ENCODE assay signal across 20 cellular contexts in genomic region chr2:129443235-129443884, GRCh38.
DNase-seq lines count a peak whose midpoint lies in the region; ATAC-seq and TF ChIP-seq lines count a peak whose summit lies in the region.
"Had no signal": no experiment of that assay in that cellular context is flagged by ENCODE, and none has a peak within 500 bp of the region (broad histone marks: within the 10 kb centered on the region; RNA-seq: fewer than 3 reads in every experiment).

No MANE protein-coding gene starts in this region.

- H3K9me3 Mint-ChIP-seq in stimulated activated naive B cell treated with anti-CD40 and anti-IgM and Interleukin-4, amounts not matched to agents 10 μg/mL and 1 μg/mL and 100 μg/mL, for 72 hours = no peaks in the 10 kb centered on the region
- no peaks in the 10 kb centered on the region for H3K9me3 Mint-ChIP-seq in type B pancreatic cell

- H3K36me3 ChIP-seq in SU-DHL-6 (ENCODE audit: low read length) = no peaks in the 10 kb centered on the region
- H3K36me3 ChIP-seq in neuron (ENCODE audit: insufficient read depth, low read length) = no peaks in the 10 kb centered on the region
- H3K36me3 ChIP-seq: SJSA1 had no signal

- H3K4me2 ChIP-seq in SU-DHL-6 (ENCODE audit: low read depth, low read length, poor library complexity, severe bottlenecking) = peak overlapping the region; percentile 53

- no peaks in the 10 kb centered on the region for H3K4me1 ChIP-seq in neuron (ENCODE audit: insufficient read depth, low read length)
- H3K4me1 ChIP-seq: SJSA1 had no signal

- H3K4me1 Mint-ChIP-seq in stimulated activated naive B cell treated with anti-CD40 and anti-IgM and Interleukin-4, amounts not matched to agents 10 μg/mL and 1 μg/mL and 100 μg/mL, for 72 hours = no peaks in the 10 kb centered on the region
- no peaks in the 10 kb centered on the region for H3K4me1 Mint-ChIP-seq in type B pancreatic cell (ENCODE audit: unreplicated experiment)
- H3K4me1 Mint-ChIP-seq: activated CD4-positive, alpha-beta T cell treated with anti-CD3 and anti-CD28 coated beads for 36 hours; CD4-positive, CD25-positive, alpha-beta regulatory T cell had no signal

- no peaks in the 10 kb centered on the region for H3F3A ChIP-seq in SU-DHL-6 (ENCODE audit: insufficient read depth)

- H3K9me2 ChIP-seq in SU-DHL-6 (replicated peaks; ENCODE audit: insufficient read depth, low read length) = no peaks in the 10 kb centered on the region

- H3K79me2 ChIP-seq in SU-DHL-6 (ENCODE audit: insufficient read depth, low read length) = no peaks in the 10 kb centered on the region

- no peaks in the 10 kb centered on the region for H3K9me3 ChIP-seq in SU-DHL-6 (ENCODE audit: insufficient read depth, low read length)
- no peaks in the 10 kb centered on the region for H3K9me3 ChIP-seq in neuron (ENCODE audit: low read length)
- H3K9me3 ChIP-seq: mucosa of descending colon, SJSA1 had no signal

- no peak overlapping the region for H3K27ac ChIP-seq in SU-DHL-6 (ENCODE audit: low read depth, low read length)
- H3K27ac ChIP-seq: SJSA1 had no signal

- TF ChIP-seq CTCF in SU-DHL-6 (IDR thresholded peaks at IDR 0.05; ENCODE audit: insufficient read depth, low read length, poor library complexity, severe bottlenecking) (no peak), type B pancreatic cell (conservative IDR thresholded peaks at IDR 0.05) (no peak)

- no peaks in the 10 kb centered on the region for H3K27me3 ChIP-seq in SU-DHL-6 (ENCODE audit: low read length)
- no peaks in the 10 kb centered on the region for H3K27me3 ChIP-seq in neuron (ENCODE audit: insufficient read depth, low read length)
- H3K27me3 ChIP-seq: SJSA1 had no signal

- H3K9ac ChIP-seq in SU-DHL-6 (ENCODE audit: low read length) = peak overlapping the region; percentile 49

- H3K27me3 Mint-ChIP-seq in stimulated activated naive B cell treated with anti-CD40 and anti-IgM and Interleukin-4, amounts not matched to agents 10 μg/mL and 1 μg/mL and 100 μg/mL, for 72 hours = peaks cover 12 to 32% of the 10 kb centered on the region in 2 donors
- H3K27me3 Mint-ChIP-seq in type B pancreatic cell = peaks cover 10% of the 10 kb centered on the region
- H3K27me3 Mint-ChIP-seq: CD4-positive, CD25-positive, alpha-beta regulatory T cell had no signal

- H4K20me1 ChIP-seq in SU-DHL-6 (ENCODE audit: low read depth, low read length) = no peaks in the 10 kb centered on the region

- H3K4me3 ChIP-seq in SU-DHL-6 (ENCODE audit: insufficient read depth, low read length, poor library complexity, severe bottlenecking) (peak overlapping the region; percentile 49), neuron (ENCODE audit: low read length) (peak overlapping the region; percentile 34)
- H3K4me3 ChIP-seq: mucosa of descending colon, SJSA1 had no signal

- H3K36me3 Mint-ChIP-seq in stimulated activated naive B cell treated with anti-CD40 and anti-IgM and Interleukin-4, amounts not matched to agents 10 μg/mL and 1 μg/mL and 100 μg/mL, for 72 hours = peaks cover 0 to 2% of the 10 kb centered on the region in 2 donors
- no peaks in the 10 kb centered on the region for H3K36me3 Mint-ChIP-seq in type B pancreatic cell
- H3K36me3 Mint-ChIP-seq: CD4-positive, CD25-positive, alpha-beta regulatory T cell had no signal

- no peak for ATAC-seq in stimulated activated naive B cell treated with anti-CD40 and anti-IgM and Interleukin-4, amounts not matched to agents 10 μg/mL and 1 μg/mL and 100 μg/mL, for 72 hours (replicated peaks)
- ATAC-seq: activated CD4-positive, alpha-beta T cell treated with anti-CD3 and anti-CD28 coated beads for 36 hours; mucosa of descending colon had no signal

- H2AFZ ChIP-seq in SU-DHL-6 (ENCODE audit: low read depth, low read length, severe bottlenecking) = peak overlapping the region; percentile 91
- no peak overlapping the region for H2AFZ ChIP-seq in neuron (ENCODE audit: low read depth, low read length)

- DNase-seq in NCI-H748 (lab: John Stamatoyannopoulos, UW; ENCODE audit: unreplicated experiment) = peak; percentile 18
- no peak for DNase-seq in NCI-H748 treated with DMSO at 0.1 percent for 48 hours (lab: John Stamatoyannopoulos, UW)
- DNase-seq in M059J (ENCODE audit: low read depth) = peak; percentile 7
- DNase-seq in stimulated activated naive B cell treated with anti-CD40 and anti-IgM and Interleukin-4, amounts not matched to agents 10 μg/mL and 1 μg/mL and 100 μg/mL, for 72 hours = no peak
- DNase-seq in type B pancreatic cell (ENCODE audit: extremely low spot score, unreplicated experiment) = no peak
- DNase-seq in germinal center (ENCODE audit: low spot score) = no peak
- DNase-seq: activated CD4-positive, alpha-beta T cell treated with anti-CD3 and anti-CD28 coated beads for 36 hours; activated CD8-positive, alpha-beta memory T cell treated with anti-CD3 and anti-CD28 coated beads, Interleukin-2, amount 50 U/mL, for 48 hours; activated gamma-delta T cell; aorta; CD4-positive, CD25-positive, alpha-beta regulatory T cell; DMS79 treated with DMSO at 0.1 percent for 48 hours; mucosa of descending colon; NCI-H146; NCI-H226; NK-92 treated with Interleukin-12 subunit alpha and Interleukin-12 subunit beta, amount 100 ng/mL, for 24 hours; stimulated activated CD4-positive, alpha-beta T cell treated with anti-CD3 and anti-CD28 coated beads, Interleukin-2, amount 100 ng/mL, for 24 hours had no signal

- no peak overlapping the region for H3K27ac Mint-ChIP-seq in stimulated activated naive B cell treated with anti-CD40 and anti-IgM and Interleukin-4, amounts not matched to agents 10 μg/mL and 1 μg/mL and 100 μg/mL, for 72 hours
- H3K27ac Mint-ChIP-seq in type B pancreatic cell = no peak overlapping the region
- H3K27ac Mint-ChIP-seq: activated CD4-positive, alpha-beta T cell treated with anti-CD3 and anti-CD28 coated beads for 36 hours; CD4-positive, CD25-positive, alpha-beta regulatory T cell had no signal

- peak overlapping the region in 1 of 2 donors; percentile 26 for H3K4me3 Mint-ChIP-seq in stimulated activated naive B cell treated with anti-CD40 and anti-IgM and Interleukin-4, amounts not matched to agents 10 μg/mL and 1 μg/mL and 100 μg/mL, for 72 hours
- H3K4me3 Mint-ChIP-seq in type B pancreatic cell = no peak overlapping the region
- H3K4me3 Mint-ChIP-seq: activated CD4-positive, alpha-beta T cell treated with anti-CD3 and anti-CD28 coated beads for 36 hours; CD4-positive, CD25-positive, alpha-beta regulatory T cell had no signal

Comparison
In these comparisons a context has a peak if more than half of its experiments do, and no peak if none do; other contexts are left out.
1. DNase-seq: peak in NCI-H748 (single experiment) and M059J (single experiment); none in NCI-H748 treated with DMSO at 0.1 percent for 48 hours (single experiment), stimulated activated naive B cell treated with anti-CD40 and anti-IgM and Interleukin-4, amounts not matched to agents 10 μg/mL and 1 μg/mL and 100 μg/mL, for 72 hours (single experiment), type B pancreatic cell (single experiment) and germinal center (single experiment).